ENCODE assay signal across 14 cellular contexts in genomic region chr5:149419532-149420485, GRCh38. TPM values are rescaled to one million over a fixed set of nuclear protein-coding genes. Genes with fewer than 3 reads are reported as not detected.
DNase-seq lines count a peak whose midpoint lies in the region; ATAC-seq, FAIRE-seq and TF ChIP-seq lines count a peak whose summit lies in the region.
"Had no signal": no experiment of that assay in that cellular context is flagged by ENCODE, and none has a peak within 500 bp of the region (broad histone marks: within the 10 kb centered on the region; RNA-seq: fewer than 3 reads in every experiment).

No MANE protein-coding gene starts in this region.

- no peak for ATAC-seq in HepG2
- ATAC-seq: activated naive CD4-positive, alpha-beta T cell treated with anti-CD3 and anti-CD28 coated beads, Interleukin-2, amount 50 U/mL, for 72 hours; T-helper 17 cell had no signal

- in situ Hi-C loops in HepG2 (cut with HindIII; ENCODE audit: extremely low pct_ligation_motif_present, low pct_unique_long_range_greater_than_20kb) = no loop called here
- in situ Hi-C loops in GM13976 (cut with MboI; ENCODE audit: low sequenced_read_pairs, unreplicated experiment) = no loop called here

- POLR2A ChIA-PET in HepG2 (lab: Yijun Ruan, JAX) = no interaction called here

- H3K4me3 ChIP-seq in H7 (ENCODE audit: insufficient read depth, low read depth, low read length) = no peak overlapping the region
- peak overlapping the region in 1 of 3 experiments; percentile 53; a peak in 3 of 6 replicates for H3K4me3 ChIP-seq in HepG2 (replicated peaks in 1 of 3; ENCODE audit: insufficient read depth in 1 of 3, low read depth in 2 of 3, low read length in 3 of 3)
- no peak overlapping the region for H3K4me3 ChIP-seq in smooth muscle cell

- H3K9me3 ChIP-seq in HepG2 (ENCODE audit: low read length) = no peaks in the 10 kb centered on the region
- no peaks in the 10 kb centered on the region for H3K9me3 ChIP-seq in smooth muscle cell (replicated peaks; ENCODE audit: low read depth)
- H3K9me3 ChIP-seq: neutrophil had no signal

- BruUV-seq in HepG2 (replicated peaks; lab: Mats Ljungman, UMichigan) = no TSS peak

- no peak for TF ChIP-seq RAD21 in HepG2 (CRISPR knock-in tag; IDR thresholded peaks at IDR 0.05)

- no peaks in the 10 kb centered on the region for H3K27me3 Mint-ChIP-seq in activated T-cell treated with anti-CD3 and anti-CD28 coated beads, Interleukin-2, amount 50 U/mL, for 24 hours

- intact Hi-C loops in HepG2 (cut with micrococcal nuclease; ENCODE audit: unreplicated experiment) = no loop called here

- H3K27me3 ChIP-seq in H7 (ENCODE audit: control insufficient read depth, insufficient read depth, low read length) = no peaks in the 10 kb centered on the region
- 0 out of 5 replicates have a peak, but pooled peaks cover 0 to 3% of the 10 kb centered on the region in 2 experiments for H3K27me3 ChIP-seq in HepG2 (ENCODE audit: control insufficient read depth in 1 of 2, insufficient read depth in 2 of 2, low read length in 2 of 2)
- no peaks in the 10 kb centered on the region for H3K27me3 ChIP-seq in smooth muscle cell (ENCODE audit: low read depth)
- H3K27me3 ChIP-seq: neutrophil had no signal

- TF ChIP-seq POLR2A in HepG2 (IDR thresholded peaks at IDR 0.05; ENCODE audit: insufficient read depth in 1 of 2, low read depth in 2 of 2, low read length in 2 of 2) = no peak

- H3F3A ChIP-seq in smooth muscle cell (ENCODE audit: low read depth) = peaks cover 72% of the 10 kb centered on the region

- H4K20me1 ChIP-seq in HepG2 (ENCODE audit: insufficient read depth, low read length) = no peaks in the 10 kb centered on the region
- H4K20me1 ChIP-seq in smooth muscle cell (ENCODE audit: low read depth) = peaks cover 23% of the 10 kb centered on the region

- no peak overlapping the region for H3K4me3 Mint-ChIP-seq in activated T-cell treated with anti-CD3 and anti-CD28 coated beads, Interleukin-2, amount 50 U/mL, for 24 hours
- H3K4me3 Mint-ChIP-seq: T-helper 17 cell had no signal

- H3K4me2 ChIP-seq in HepG2 (ENCODE audit: low read depth, low read length) = peak overlapping the region; percentile 64
- H3K4me2 ChIP-seq in smooth muscle cell = peak overlapping the region; percentile 25

- no peak overlapping the region for H3K27ac Mint-ChIP-seq in activated T-cell treated with anti-CD3 and anti-CD28 coated beads, Interleukin-2, amount 50 U/mL, for 24 hours
- H3K27ac Mint-ChIP-seq: activated naive CD4-positive, alpha-beta T cell treated with anti-CD3 and anti-CD28 coated beads, Interleukin-2, amount 50 U/mL, for 72 hours; T-helper 17 cell had no signal

- H3K79me2 ChIP-seq in HepG2 (ENCODE audit: insufficient read depth, low read length) = no peaks in the 10 kb centered on the region
- H3K79me2 ChIP-seq in smooth muscle cell (ENCODE audit: low read depth) = peaks cover 66% of the 10 kb centered on the region

- H2AFZ ChIP-seq in HepG2 (ENCODE audit: low read length) = no peak overlapping the region
- no peak overlapping the region for H2AFZ ChIP-seq in smooth muscle cell (ENCODE audit: low read depth)

- H3K9ac ChIP-seq in HepG2 (ENCODE audit: insufficient read depth, low read depth, low read length) = no peak overlapping the region
- H3K9ac ChIP-seq in smooth muscle cell (ENCODE audit: low read depth) = no peak overlapping the region

- TF ChIP-seq CTCF in HepG2 (CRISPR knock-in tag; IDR thresholded peaks at IDR 0.05) = no peak
- TF ChIP-seq CTCF in smooth muscle cell (IDR thresholded peaks at IDR 0.05; ENCODE audit: borderline replicate concordance, insufficient read depth, poor library complexity, severe bottlenecking) = no peak
- TF ChIP-seq CTCF in GM13976 (IDR thresholded peaks at IDR 0.05; ENCODE audit: borderline replicate concordance, control extremely low read depth, extremely low read depth, insufficient read depth, missing control alignments) = no peak

- no peak for FAIRE-seq in HepG2 (lab: Jason Lieb, UNC)

- CTCF ChIA-PET in HepG2 (lab: Yijun Ruan, JAX; ENCODE audit: low intra/inter-chr PET ratio, low total read pairs) = no interaction called here

- DNase-seq in H7 = peak; percentile 22
- DNase-seq in HepG2 (ENCODE audit: low spot score) = no peak
- DNase-seq in smooth muscle cell (lab: John Stamatoyannopoulos, UW; ENCODE audit: unreplicated experiment) = no peak
- no peak for DNase-seq in activated T-cell treated with anti-CD3 and anti-CD28 coated beads, Interleukin-2, amount 50 U/mL, for 24 hours
- no peak for DNase-seq in HK-2 (ENCODE audit: unreplicated experiment)
- DNase-seq in GM13976 (ENCODE audit: low spot score) = no peak
- DNase-seq in NOMO-1 treated with DMSO at 0.1 percent for 48 hours (lab: John Stamatoyannopoulos, UW; ENCODE audit: unreplicated experiment) = no peak
- DNase-seq: C1 segment of cervical spinal cord; GDM1; stimulated activated CD4-positive, alpha-beta T cell treated with anti-CD3 and anti-CD28 coated beads, Interleukin-2, amount 100 ng/mL, for 48 hours; T-helper 17 cell had no signal

- no peaks in the 10 kb centered on the region for H3K36me3 Mint-ChIP-seq in activated T-cell treated with anti-CD3 and anti-CD28 coated beads, Interleukin-2, amount 50 U/mL, for 24 hours (ENCODE audit: low read depth)
- H3K36me3 Mint-ChIP-seq: activated naive CD4-positive, alpha-beta T cell treated with anti-CD3 and anti-CD28 coated beads, Interleukin-2, amount 50 U/mL, for 72 hours had no signal

- TF ChIP-seq EP300 in HepG2 (IDR thresholded peaks at IDR 0.05; ENCODE audit: low read depth in 2 of 2, low read length in 2 of 2) (no peak), HepG2 (CRISPR knock-in tag; IDR thresholded peaks at IDR 0.05; ENCODE audit: borderline replicate concordance) (no peak)

- peaks cover 13% of the 10 kb centered on the region for H3K4me1 Mint-ChIP-seq in activated T-cell treated with anti-CD3 and anti-CD28 coated beads, Interleukin-2, amount 50 U/mL, for 24 hours (ENCODE audit: low read depth)

- H3K36me3 ChIP-seq in H7 (replicated peaks; ENCODE audit: control insufficient read depth, insufficient read depth, low read length) = no peaks in the 10 kb centered on the region
- H3K36me3 ChIP-seq in HepG2 (replicated peaks in 1 of 2; ENCODE audit: control insufficient read depth in 1 of 2, insufficient read depth in 2 of 2, low read length in 2 of 2) = no peaks in the 10 kb centered on the region
- no peaks in the 10 kb centered on the region for H3K36me3 ChIP-seq in smooth muscle cell (ENCODE audit: low read depth)
- H3K36me3 ChIP-seq: neutrophil had no signal

- H3K27ac ChIP-seq in cingulate gyrus (ENCODE audit: low read depth, low read length) (peak overlapping the region; percentile 54), HepG2 (ENCODE audit: extremely low read length, insufficient read depth, low read length) (no peak overlapping the region), smooth muscle cell (ENCODE audit: low read depth) (peak overlapping the region; percentile 95)
- H3K27ac ChIP-seq: neutrophil had no signal

- H3K4me1 ChIP-seq in HepG2 (ENCODE audit: insufficient read depth, low read length) (peaks cover 93% of the 10 kb centered on the region), smooth muscle cell (ENCODE audit: low read depth) (peaks cover 33% of the 10 kb centered on the region)

- no peaks in the 10 kb centered on the region for H3K9me3 Mint-ChIP-seq in activated T-cell treated with anti-CD3 and anti-CD28 coated beads, Interleukin-2, amount 50 U/mL, for 24 hours
- H3K9me3 Mint-ChIP-seq: activated naive CD4-positive, alpha-beta T cell treated with anti-CD3 and anti-CD28 coated beads, Interleukin-2, amount 50 U/mL, for 72 hours had no signal

- WGBS in HepG2 (ENCODE audit: low lambda C conversion rate) = 19% methylated on average over 14 of the region's 14 CpGs
- 75% methylated on average over 14 of the region's 14 CpGs for WGBS in smooth muscle cell (ENCODE audit: low lambda C conversion rate)

TF ChIP-seq in HepG2, 621 proteins besides CTCF, POLR2A, EP300 and RAD21 (continues in another document):
- no peak for TF ChIP-seq ARNT2 (CRISPR knock-in tag; IDR thresholded peaks at IDR 0.05; ENCODE audit: low read depth)
- TF ChIP-seq ZNF598 (CRISPR knock-in tag; IDR thresholded peaks at IDR 0.05; ENCODE audit: borderline replicate concordance) = 0 out of 2 replicates have a peak, but pooled peaks have one; percentile 2
- TF ChIP-seq KDM1A (CRISPR knock-in tag; IDR thresholded peaks at IDR 0.05) = 0 out of 2 replicates have a peak, but pooled peaks have one; percentile 68

RNA-seq across cellular contexts. Expression of gene IL17B, which starts 40.7 kb away (rescaled TPM):
- not detected in 2 replicates for total RNA-seq in H7 (2014; rRNA removed; shearing (Covaris generic))
- total RNA-seq in HepG2 (2016; rRNA removed; fragmentation: Illumina TruSeq; extraction: Trizol) (0.29 and 0.32 TPM in 2 replicates), smooth muscle cell (12.0 and 24.8 TPM in 2 replicates)
- 0.71 and 1.4 TPM in 2 replicates for total RNA-seq in HepG2 (2016; cell fraction: cytosol; rRNA removed; fragmentation: Illumina TruSeq; extraction: Trizol; ENCODE audit: low read depth)
- total RNA-seq in HepG2 (2016; cell fraction: insoluble cytoplasmic fraction; rRNA removed; fragmentation: Illumina TruSeq; extraction: Trizol) = 0.48 and 0.80 TPM in 2 replicates
- 0.37 and 0.55 TPM in 2 replicates for total RNA-seq in HepG2 (2016; cell fraction: membrane; rRNA removed; fragmentation: Illumina TruSeq; extraction: Trizol)
- total RNA-seq in HepG2 (2016; cell fraction: nucleus; rRNA removed; fragmentation: Illumina TruSeq; extraction: Trizol) = not detected in 2 replicates
- polyA plus RNA-seq in HepG2 (2011; rRNA removed) (2.6 and 5.0 TPM in 2 replicates), smooth muscle cell (10.4 and 11.6 TPM in 2 replicates)
- polyA plus RNA-seq in HepG2 (2011; cell fraction: cytosol; rRNA removed) = 3.4 and 4.2 TPM in 2 replicates
- 1.4 and 3.5 TPM in 2 replicates for polyA plus RNA-seq in HepG2 (2011; cell fraction: nucleus; rRNA removed)
- 2.6 and 3.0 TPM in 2 replicates for polyA plus RNA-seq in HepG2 (2012)
- polyA plus RNA-seq in HepG2 (2016; cell fraction: cytosol; fragmentation: Illumina TruSeq; extraction: Trizol; ENCODE audit: low read depth) = 0.71 and 0.88 TPM in 2 replicates
- 0.54 and 0.76 TPM in 2 replicates for polyA plus RNA-seq in HepG2 (2016; cell fraction: insoluble cytoplasmic fraction; fragmentation: Illumina TruSeq; extraction: Trizol; ENCODE audit: low read depth)
- polyA plus RNA-seq in HepG2 (2016; cell fraction: membrane; fragmentation: Illumina TruSeq; extraction: Trizol; ENCODE audit: low read depth) = 0.31 and 0.54 TPM in 2 replicates
- 1.0 TPM in 1 of 2 replicates, not detected in the other for polyA plus RNA-seq in HepG2 (2016; cell fraction: nucleus; fragmentation: Illumina TruSeq; extraction: Trizol; ENCODE audit: insufficient read depth, low read depth)
- polyA minus RNA-seq in HepG2 (2011; rRNA and poly(A)+ RNA removed; ENCODE audit: low replicate concordance) = 2.3 TPM in 1 of 2 replicates, not detected in the other
- polyA minus RNA-seq in HepG2 (2011; cell fraction: cytosol; rRNA and poly(A)+ RNA removed) = not detected in 2 replicates
- polyA minus RNA-seq in HepG2 (2011; cell fraction: nucleus; rRNA and poly(A)+ RNA removed) = not detected in 2 replicates
- total RNA-seq: activated naive CD4-positive, alpha-beta T cell treated with anti-CD3 and anti-CD28 coated beads, Interleukin-2, amount 50 U/mL, for 72 hours; T-helper 17 cell had no signal
